In the genomic region with DNA sequence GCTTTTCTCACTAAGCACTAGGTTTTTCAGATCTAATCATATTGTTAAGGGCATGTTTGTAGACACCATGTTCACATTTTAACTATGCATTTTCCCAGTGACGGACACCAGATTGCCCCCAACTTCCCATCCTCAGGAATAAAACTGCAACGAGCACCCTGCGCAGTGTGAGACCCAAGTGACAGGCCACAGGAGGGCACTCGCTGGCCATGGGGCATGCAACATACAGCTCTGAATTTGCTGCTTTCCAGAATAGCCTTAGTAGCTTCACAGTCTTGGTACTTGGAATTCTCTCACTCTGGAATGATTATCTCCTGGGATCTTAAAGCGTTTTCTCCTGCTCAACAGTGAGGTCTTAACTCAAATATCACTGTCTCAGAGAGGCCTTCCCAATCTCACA, we compare ENCODE assay signal across 16 cellular contexts. TPM values are rescaled to one million over a fixed set of nuclear protein-coding genes. Genes with fewer than 3 reads are reported as not detected.
DNase-seq lines count a peak whose midpoint lies in the region; ATAC-seq, FAIRE-seq and TF ChIP-seq lines count a peak whose summit lies in the region.
"Had no signal": no experiment of that assay in that cellular context is flagged by ENCODE, and none has a peak within 500 bp of the region (broad histone marks: within the 10 kb centered on the region; RNA-seq: fewer than 3 reads in every experiment).

No MANE protein-coding gene starts in this region.

- in situ Hi-C loops in HepG2 (cut with HindIII; ENCODE audit: extremely low pct_ligation_motif_present, low pct_unique_long_range_greater_than_20kb) = no loop called here

- H3K27me3 ChIP-seq in HepG2 (ENCODE audit: control insufficient read depth in 1 of 2, insufficient read depth in 2 of 2, low read length in 2 of 2) = peaks cover 0 to 6% of the 10 kb centered on the region in 2 experiments; a peak in 2 of 5 replicates
- H3K27me3 ChIP-seq in right lobe of liver = no peaks in the 10 kb centered on the region
- no peaks in the 10 kb centered on the region for H3K27me3 ChIP-seq in endodermal cell (ENCODE audit: control insufficient read depth, insufficient read depth, low read length, poor library complexity, severe bottlenecking)
- H3K27me3 ChIP-seq in upper lobe of right lung = no peaks in the 10 kb centered on the region
- H3K27me3 ChIP-seq: MG63 had no signal

- H3K27me3 Mint-ChIP-seq in endodermal cell (ENCODE audit: insufficient read depth) = no peaks in the 10 kb centered on the region

- no peak overlapping the region for H3K4me2 ChIP-seq in HepG2 (ENCODE audit: low read depth, low read length)

- FAIRE-seq in HepG2 (lab: Jason Lieb, UNC) = no peak
- FAIRE-seq: D721Med had no signal

- no peak overlapping the region for H2AFZ ChIP-seq in HepG2 (ENCODE audit: low read length)

- TF ChIP-seq EP300 in HepG2 (IDR thresholded peaks at IDR 0.05; ENCODE audit: low read depth in 2 of 2, low read length in 2 of 2) (no peak), HepG2 (CRISPR knock-in tag; IDR thresholded peaks at IDR 0.05; ENCODE audit: borderline replicate concordance) (no peak)

- DNase-seq in HepG2 (ENCODE audit: low spot score) = no peak
- no peak for DNase-seq in right lobe of liver
- DNase-seq in M059J (ENCODE audit: low read depth) = peak; percentile 27
- no peak for DNase-seq in endodermal cell
- DNase-seq in upper lobe of right lung = no peak
- no peak for DNase-seq in COLO829 (ENCODE audit: low spot score)
- DNase-seq in stimulated activated effector memory CD8-positive, alpha-beta T cell treated with anti-CD3 and anti-CD28 coated beads, Interleukin-12 subunit alpha, Interleukin-12 subunit beta, amount 100 ng/mL, for 72 hours (ENCODE audit: low spot score in 2 of 2) = no peak
- DNase-seq: DMS79 treated with DMSO at 0.1 percent for 48 hours, KBM-7, MG63, NCI-H1092 treated with DMSO at 0.1 percent for 48 hours, NCI-H345, NCI-H526 treated with DMSO at 0.1 percent for 48 hours had no signal

- H3K4me3 ChIP-seq in HepG2 (replicated peaks in 1 of 3; ENCODE audit: insufficient read depth in 1 of 3, low read depth in 2 of 3, low read length in 3 of 3) (no peak overlapping the region), right lobe of liver (no peak overlapping the region), endodermal cell (ENCODE audit: low read length) (no peak overlapping the region), upper lobe of right lung (no peak overlapping the region)

- TF ChIP-seq CTCF in HepG2 (CRISPR knock-in tag; IDR thresholded peaks at IDR 0.05) = peak; percentile 48
- no peak for TF ChIP-seq CTCF in right lobe of liver (IDR thresholded peaks at IDR 0.05)
- TF ChIP-seq CTCF in endodermal cell (conservative IDR thresholded peaks at IDR 0.05) = peak; percentile 56
- peak; percentile 6 for TF ChIP-seq CTCF in upper lobe of right lung (IDR thresholded peaks at IDR 0.05)

- H3K27ac Mint-ChIP-seq in endodermal cell = no peak overlapping the region
- no peak overlapping the region for H3K27ac Mint-ChIP-seq in stimulated activated effector memory CD8-positive, alpha-beta T cell treated with anti-CD3 and anti-CD28 coated beads, Interleukin-12 subunit alpha, Interleukin-12 subunit beta, amount 100 ng/mL, for 72 hours

- no peak for TF ChIP-seq RAD21 in HepG2 (CRISPR knock-in tag; IDR thresholded peaks at IDR 0.05)

- TF ChIP-seq POLR2A in HepG2 (IDR thresholded peaks at IDR 0.05; ENCODE audit: insufficient read depth in 1 of 2, low read depth in 2 of 2, low read length in 2 of 2) (no peak), right lobe of liver (IDR thresholded peaks at IDR 0.05) (no peak)

- intact Hi-C loops in HepG2 (cut with micrococcal nuclease; ENCODE audit: unreplicated experiment) (loop anchor here (2.0 kb wide), 1 partner anchor 23 kb away; no protein-coding TSS in a partner anchor), right lobe of liver (cut with DNase I) (no loop called here), upper lobe of right lung (cut with DNase I) (no loop called here)

- CTCF ChIA-PET in HepG2 (lab: Yijun Ruan, JAX; ENCODE audit: low intra/inter-chr PET ratio, low total read pairs) = interaction anchor here (1.5 kb wide), 1 partner anchor 24 kb away, joined by 7 read pairs; no protein-coding TSS in a partner anchor

- no peaks in the 10 kb centered on the region for H3K9me3 ChIP-seq in HepG2 (ENCODE audit: low read length)
- H3K9me3 ChIP-seq in right lobe of liver = no peaks in the 10 kb centered on the region
- no peaks in the 10 kb centered on the region for H3K9me3 ChIP-seq in endodermal cell (ENCODE audit: control insufficient read depth, low read length)
- no peaks in the 10 kb centered on the region for H3K9me3 ChIP-seq in upper lobe of right lung
- H3K9me3 ChIP-seq: MG63 had no signal

- POLR2A ChIA-PET in HepG2 (lab: Yijun Ruan, JAX) = no interaction called here

- H3K9me3 Mint-ChIP-seq in endodermal cell = no peaks in the 10 kb centered on the region
- H3K9me3 Mint-ChIP-seq in stimulated activated effector memory CD8-positive, alpha-beta T cell treated with anti-CD3 and anti-CD28 coated beads, Interleukin-12 subunit alpha, Interleukin-12 subunit beta, amount 100 ng/mL, for 72 hours = no peaks in the 10 kb centered on the region

- H3K4me1 ChIP-seq in HepG2 (ENCODE audit: insufficient read depth, low read length) (peaks cover 61% of the 10 kb centered on the region), right lobe of liver (peaks cover 0 to 11% (median 4%) of the 10 kb centered on the region in 4 donors), endodermal cell (ENCODE audit: control insufficient read depth, insufficient read depth, low read length) (peaks cover 6% of the 10 kb centered on the region), upper lobe of right lung (peaks cover 45% of the 10 kb centered on the region)

- peak; percentile 54 for ATAC-seq in HepG2
- no peak for ATAC-seq in right lobe of liver
- peak; percentile 41 for ATAC-seq in upper lobe of right lung
- no peak for ATAC-seq in GM21723 (IDR thresholded peaks at IDR 0.05; ENCODE audit: unreplicated experiment)
- ATAC-seq in stimulated activated effector memory CD8-positive, alpha-beta T cell treated with anti-CD3 and anti-CD28 coated beads, Interleukin-12 subunit alpha, Interleukin-12 subunit beta, amount 100 ng/mL, for 72 hours = no peak

- WGBS in HepG2 (ENCODE audit: low lambda C conversion rate) = 62% methylated on average over 5 of the region's 5 CpGs
- WGBS in right lobe of liver (ENCODE audit: insufficient coverage, low coverage, low lambda C conversion rate, missing lambda C conversion rate) = 92% methylated on average over 3 of the region's 5 CpGs
- 93 to 94% methylated on average over 4 to 5 of the region's 5 CpGs for WGBS in endodermal cell (ENCODE audit: insufficient coverage in 1 of 2, insufficient read length in 1 of 2), 2 experiments

- H3K36me3 ChIP-seq in HepG2 (replicated peaks in 1 of 2; ENCODE audit: control insufficient read depth in 1 of 2, insufficient read depth in 2 of 2, low read length in 2 of 2) (peaks cover 1 to 13% of the 10 kb centered on the region in 2 experiments; a peak in 3 of 5 replicates), right lobe of liver (peaks cover 0 to 11% (median 0%) of the 10 kb centered on the region in 4 donors), endodermal cell (ENCODE audit: control insufficient read depth, insufficient read depth, low read length) (peaks cover 29% of the 10 kb centered on the region), upper lobe of right lung (peaks cover 16% of the 10 kb centered on the region)

- peaks cover 54% of the 10 kb centered on the region for H3K4me1 Mint-ChIP-seq in endodermal cell
- H3K4me1 Mint-ChIP-seq in stimulated activated effector memory CD8-positive, alpha-beta T cell treated with anti-CD3 and anti-CD28 coated beads, Interleukin-12 subunit alpha, Interleukin-12 subunit beta, amount 100 ng/mL, for 72 hours = peaks cover 64% of the 10 kb centered on the region

- no TSS peak for BruUV-seq in HepG2 (replicated peaks; lab: Mats Ljungman, UMichigan)

- H3K36me3 Mint-ChIP-seq in endodermal cell (ENCODE audit: low read depth) = peaks cover 29% of the 10 kb centered on the region
- peaks cover 48% of the 10 kb centered on the region for H3K36me3 Mint-ChIP-seq in stimulated activated effector memory CD8-positive, alpha-beta T cell treated with anti-CD3 and anti-CD28 coated beads, Interleukin-12 subunit alpha, Interleukin-12 subunit beta, amount 100 ng/mL, for 72 hours

- H3K27ac ChIP-seq in HepG2 (ENCODE audit: extremely low read length, insufficient read depth, low read length) = no peak overlapping the region
- no peak overlapping the region for H3K27ac ChIP-seq in right lobe of liver
- no peak overlapping the region for H3K27ac ChIP-seq in endodermal cell (ENCODE audit: low read depth, low read length)
- no peak overlapping the region for H3K27ac ChIP-seq in upper lobe of right lung

- H3K9ac ChIP-seq in HepG2 (ENCODE audit: insufficient read depth, low read depth, low read length) (no peak overlapping the region), endodermal cell (ENCODE audit: extremely low read depth, low read length, poor library complexity, severe bottlenecking) (no peak overlapping the region)

- no peaks in the 10 kb centered on the region for H4K20me1 ChIP-seq in HepG2 (ENCODE audit: insufficient read depth, low read length)

- H3K79me2 ChIP-seq in HepG2 (ENCODE audit: insufficient read depth, low read length) = peaks cover 39% of the 10 kb centered on the region

- no peak overlapping the region for H3K4me3 Mint-ChIP-seq in endodermal cell
- no peak overlapping the region for H3K4me3 Mint-ChIP-seq in stimulated activated effector memory CD8-positive, alpha-beta T cell treated with anti-CD3 and anti-CD28 coated beads, Interleukin-12 subunit alpha, Interleukin-12 subunit beta, amount 100 ng/mL, for 72 hours
- H3K4me3 Mint-ChIP-seq: CD14-positive monocyte had no signal

RNA-seq across cellular contexts. Expression of a gene that starts 1.0 kb away (rescaled TPM):
- total RNA-seq in HepG2 (2016; rRNA removed; fragmentation: Illumina TruSeq; extraction: Trizol) (78.7 and 101 TPM in 2 replicates), right lobe of liver (10 to 100 TPM; 23.8 to 30.2 (median 25.3) TPM), endodermal cell (100 to 1,000 TPM in 1 of 2 donors, 10 to 100 TPM in 1; 92.3 to 154 TPM), upper lobe of right lung (59.6 TPM)
- 17.1 and 20.5 TPM in 2 replicates for total RNA-seq in HepG2 (2016; cell fraction: cytosol; rRNA removed; fragmentation: Illumina TruSeq; extraction: Trizol; ENCODE audit: low read depth)
- total RNA-seq in HepG2 (2016; cell fraction: insoluble cytoplasmic fraction; rRNA removed; fragmentation: Illumina TruSeq; extraction: Trizol) = 83.5 and 95.5 TPM in 2 replicates
- total RNA-seq in HepG2 (2016; cell fraction: membrane; rRNA removed; fragmentation: Illumina TruSeq; extraction: Trizol) = 25.9 and 31.6 TPM in 2 replicates
- 58.7 and 68.9 TPM in 2 replicates for total RNA-seq in HepG2 (2016; cell fraction: nucleus; rRNA removed; fragmentation: Illumina TruSeq; extraction: Trizol)
- 37.3 and 48.5 TPM in 2 replicates for polyA plus RNA-seq in HepG2 (2011; rRNA removed)
- polyA plus RNA-seq in HepG2 (2011; cell fraction: cytosol; rRNA removed) = 26.7 and 40.8 TPM in 2 replicates
- polyA plus RNA-seq in HepG2 (2011; cell fraction: nucleus; rRNA removed) = 72.4 and 75.0 TPM in 2 replicates
- polyA plus RNA-seq in HepG2 (2012) = 36.4 and 46.7 TPM in 2 replicates
- 6.7 and 8.1 TPM in 2 replicates for polyA plus RNA-seq in HepG2 (2016; cell fraction: cytosol; fragmentation: Illumina TruSeq; extraction: Trizol; ENCODE audit: low read depth)
- 82.3 and 82.4 TPM in 2 replicates for polyA plus RNA-seq in HepG2 (2016; cell fraction: insoluble cytoplasmic fraction; fragmentation: Illumina TruSeq; extraction: Trizol; ENCODE audit: low read depth)
- polyA plus RNA-seq in HepG2 (2016; cell fraction: membrane; fragmentation: Illumina TruSeq; extraction: Trizol; ENCODE audit: low read depth) = 12.6 and 15.8 TPM in 2 replicates
- 68.6 and 70.6 TPM in 2 replicates for polyA plus RNA-seq in HepG2 (2016; cell fraction: nucleus; fragmentation: Illumina TruSeq; extraction: Trizol; ENCODE audit: insufficient read depth, low read depth)
- 25.7 and 60.1 TPM in 2 replicates for polyA minus RNA-seq in HepG2 (2011; rRNA and poly(A)+ RNA removed; ENCODE audit: low replicate concordance)
- 26.0 and 29.4 TPM in 2 replicates for polyA minus RNA-seq in HepG2 (2011; cell fraction: cytosol; rRNA and poly(A)+ RNA removed)
- 68.6 and 82.9 TPM in 2 replicates for polyA minus RNA-seq in HepG2 (2011; cell fraction: nucleus; rRNA and poly(A)+ RNA removed)
- total RNA-seq in M059J (2014; rRNA removed; shearing (Covaris generic)) = 125 and 149 TPM in 2 replicates
- 65.1 TPM for polyA plus RNA-seq in endodermal cell (2013, experiment 1 of 2)
- polyA plus RNA-seq in endodermal cell (2013, experiment 2 of 2) = 59.8 TPM

RNA-seq across cellular contexts. Expression of a gene that starts 26.7 kb away (rescaled TPM):
- total RNA-seq in HepG2 (2016; rRNA removed; fragmentation: Illumina TruSeq; extraction: Trizol) = 0.20 TPM in 1 of 2 replicates, not detected in the other
- total RNA-seq in HepG2 (2016; cell fraction: cytosol; rRNA removed; fragmentation: Illumina TruSeq; extraction: Trizol; ENCODE audit: low read depth) = 0.10 TPM in 1 of 2 replicates, not detected in the other
- 0.06 and 0.13 TPM in 2 replicates for total RNA-seq in HepG2 (2016; cell fraction: insoluble cytoplasmic fraction; rRNA removed; fragmentation: Illumina TruSeq; extraction: Trizol)
- 0.06 and 0.48 TPM in 2 replicates for total RNA-seq in HepG2 (2016; cell fraction: membrane; rRNA removed; fragmentation: Illumina TruSeq; extraction: Trizol)
- total RNA-seq in HepG2 (2016; cell fraction: nucleus; rRNA removed; fragmentation: Illumina TruSeq; extraction: Trizol) = 0.09 and 0.37 TPM in 2 replicates
- 0.16 and 0.84 TPM in 2 replicates for polyA plus RNA-seq in HepG2 (2011; rRNA removed)
- polyA plus RNA-seq in HepG2 (2011; cell fraction: cytosol; rRNA removed) = 0.05 and 0.30 TPM in 2 replicates
- 0.13 and 0.14 TPM in 2 replicates for polyA plus RNA-seq in HepG2 (2011; cell fraction: nucleus; rRNA removed)
- polyA plus RNA-seq in HepG2 (2012) = 0.19 and 0.62 TPM in 2 replicates
- 0.25 and 0.29 TPM in 2 replicates for polyA plus RNA-seq in HepG2 (2016; cell fraction: cytosol; fragmentation: Illumina TruSeq; extraction: Trizol; ENCODE audit: low read depth)
- 0.04 and 0.07 TPM in 2 replicates for polyA plus RNA-seq in HepG2 (2016; cell fraction: insoluble cytoplasmic fraction; fragmentation: Illumina TruSeq; extraction: Trizol; ENCODE audit: low read depth)
- not detected in 2 replicates for polyA plus RNA-seq in HepG2 (2016; cell fraction: membrane; fragmentation: Illumina TruSeq; extraction: Trizol; ENCODE audit: low read depth)
- polyA plus RNA-seq in HepG2 (2016; cell fraction: nucleus; fragmentation: Illumina TruSeq; extraction: Trizol; ENCODE audit: insufficient read depth, low read depth) = 1.4 TPM in 1 of 2 replicates, not detected in the other
- 0.66 and 1.8 TPM in 2 replicates for polyA minus RNA-seq in HepG2 (2011; rRNA and poly(A)+ RNA removed; ENCODE audit: low replicate concordance)
- 0.18 TPM in 1 of 2 replicates, not detected in the other for polyA minus RNA-seq in HepG2 (2011; cell fraction: cytosol; rRNA and poly(A)+ RNA removed)
- 0.50 and 1.7 TPM in 2 replicates for polyA minus RNA-seq in HepG2 (2011; cell fraction: nucleus; rRNA and poly(A)+ RNA removed)
- total RNA-seq in right lobe of liver = 1 to 10 TPM in 4 of 6 experiments, under 1 TPM in 2; 0.27 to 5.6 (median 1.2) TPM
- total RNA-seq in M059J (2014; rRNA removed; shearing (Covaris generic)) = 16.9 and 18.9 TPM in 2 replicates
- total RNA-seq in endodermal cell = 1 to 10 TPM; 1.8 to 3.2 TPM
- polyA plus RNA-seq in endodermal cell (2013, experiment 1 of 2) = 8.8 TPM
- 7.7 TPM for polyA plus RNA-seq in endodermal cell (2013, experiment 2 of 2)
- total RNA-seq in upper lobe of right lung = 14.4 TPM

Comparison
In these comparisons a context has a peak if more than half of its experiments do, and no peak if none do; other contexts are left out.
1. ATAC-seq: peak in HepG2 (single experiment) and upper lobe of right lung (single experiment); none in right lobe of liver (0 of 4), GM21723 (single experiment) and stimulated activated effector memory CD8-positive, alpha-beta T cell treated with anti-CD3 and anti-CD28 coated beads, Interleukin-12 subunit alpha, Interleukin-12 subunit beta, amount 100 ng/mL, for 72 hours (single experiment).
2. CTCF ChIP-seq: peak in HepG2 (single experiment), endodermal cell (single experiment) and upper lobe of right lung (single experiment); none in right lobe of liver (0 of 4).